Comparison of ENCODE assay signal across 14 cellular contexts in the genomic region with DNA sequence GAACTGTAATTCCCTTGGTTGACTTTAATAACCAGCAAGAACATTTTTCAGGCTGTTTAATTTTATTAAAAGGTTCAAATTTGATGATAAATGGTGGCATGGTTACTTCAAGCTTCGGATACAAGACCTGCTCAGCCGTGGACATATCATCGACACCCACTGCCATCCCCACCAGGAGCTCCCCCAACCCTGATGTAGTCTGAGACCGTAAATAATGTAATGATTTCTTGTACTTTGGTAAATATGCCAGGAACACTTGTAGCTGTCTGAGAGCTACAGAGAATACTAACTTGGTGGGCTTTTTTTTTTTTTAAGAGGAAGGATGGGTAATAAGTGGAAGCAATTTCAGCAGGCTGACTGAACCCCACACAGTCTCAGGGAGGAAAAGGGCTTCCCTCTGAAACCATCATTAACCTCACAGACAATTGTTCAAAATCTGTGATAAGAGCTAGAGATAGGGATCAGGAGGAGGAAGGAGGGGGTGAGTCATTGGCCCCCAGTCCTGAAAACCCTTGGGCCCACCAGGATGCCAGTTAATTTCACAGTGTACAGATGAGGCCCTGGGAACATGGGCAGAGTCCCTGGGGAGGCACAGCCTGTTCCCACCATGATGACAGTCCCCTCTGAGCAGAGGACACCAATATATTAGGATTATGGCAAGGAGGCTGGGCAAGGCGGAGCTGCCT. TPM values are rescaled to one million over a fixed set of nuclear protein-coding genes. Genes with fewer than 3 reads are reported as not detected.
DNase-seq lines count a peak whose midpoint lies in the region; ATAC-seq, FAIRE-seq and TF ChIP-seq lines count a peak whose summit lies in the region.
"Had no signal": no experiment of that assay in that cellular context is flagged by ENCODE, and none has a peak within 500 bp of the region (broad histone marks: within the 10 kb centered on the region; RNA-seq: fewer than 3 reads in every experiment).

No MANE protein-coding gene starts in this region.

- H3K4me1 ChIP-seq in naive thymus-derived CD4-positive, alpha-beta T cell (ENCODE audit: control insufficient read depth in 2 of 2, insufficient read depth in 2 of 2, low read length in 2 of 2): no peaks in the 10 kb centered on the region
- H3K4me1 ChIP-seq in small intestine (ENCODE audit: control insufficient read depth in 2 of 2, insufficient read depth in 1 of 2, low read depth in 1 of 2, low read length in 1 of 2): no peaks in the 10 kb centered on the region

- H3K4me3 Mint-ChIP-seq in naive thymus-derived CD4-positive, alpha-beta T cell: no peak overlapping the region
- H3K4me3 Mint-ChIP-seq: central memory CD8-positive, alpha-beta T cell; natural killer cell treated with Interleukin-12 subunit alpha and Interleukin-12 subunit beta and Interleukin-15 and Interleukin-18, amount 100 ng/mL, for 72 hours had no signal

- H3K36me3 Mint-ChIP-seq in naive thymus-derived CD4-positive, alpha-beta T cell: peaks cover 5 to 35% (median 16%) of the 10 kb centered on the region in 5 donors

- WGBS in small intestine, 3 donors: 82 to 91% (median 88%) methylated on average over 5 of the region's 5 CpGs

- peak overlapping the region; percentile 49 for H3K27ac ChIP-seq in epithelial cell of prostate
- H3K27ac ChIP-seq in naive thymus-derived CD4-positive, alpha-beta T cell (ENCODE audit: low read depth, low read length): no peak overlapping the region
- no peak overlapping the region for H3K27ac ChIP-seq in small intestine (ENCODE audit: low read depth in 1 of 2, low read length in 1 of 2)
- H3K27ac ChIP-seq: VCaP had no signal

- no peaks in the 10 kb centered on the region for H3K27me3 ChIP-seq in naive thymus-derived CD4-positive, alpha-beta T cell (ENCODE audit: control insufficient read depth in 2 of 2, insufficient read depth in 2 of 2, low read length in 2 of 2)
- H3K27me3 ChIP-seq in small intestine (ENCODE audit: control insufficient read depth in 2 of 2, insufficient read depth in 2 of 2, low read length in 2 of 2): no peaks in the 10 kb centered on the region

- H3K27ac Mint-ChIP-seq in naive thymus-derived CD4-positive, alpha-beta T cell: no peak overlapping the region
- H3K27ac Mint-ChIP-seq: natural killer cell treated with Interleukin-12 subunit alpha and Interleukin-12 subunit beta and Interleukin-15 and Interleukin-18, amount 100 ng/mL, for 72 hours had no signal

- intact Hi-C loops in naive thymus-derived CD4-positive, alpha-beta T cell (cut with micrococcal nuclease): no loop called here

- CTCF ChIA-PET in naive thymus-derived CD4-positive, alpha-beta T cell (lab: Charles Lee): no interaction called here

- H3K9me3 ChIP-seq in naive thymus-derived CD4-positive, alpha-beta T cell (ENCODE audit: control insufficient read depth in 2 of 3, low read length in 3 of 3): no peaks in the 10 kb centered on the region
- no peaks in the 10 kb centered on the region for H3K9me3 ChIP-seq in small intestine (ENCODE audit: control insufficient read depth, low read depth)

- H3K36me3 ChIP-seq in naive thymus-derived CD4-positive, alpha-beta T cell (ENCODE audit: control insufficient read depth in 2 of 3, insufficient read depth in 3 of 3, low read length in 3 of 3): no peaks in the 10 kb centered on the region
- H3K36me3 ChIP-seq in small intestine (ENCODE audit: control insufficient read depth in 2 of 2, insufficient read depth in 2 of 2, low read length in 2 of 2): no peaks in the 10 kb centered on the region

- DNase-seq in epithelial cell of prostate (ENCODE audit: low read depth, low spot score): no peak
- DNase-seq in naive thymus-derived CD4-positive, alpha-beta T cell: no peak
- DNase-seq in H4 (ENCODE audit: low spot score): no peak
- no peak for DNase-seq in small intestine
- no peak for DNase-seq in omental fat pad (ENCODE audit: low spot score)
- DNase-seq: activated effector memory CD4-positive, alpha-beta T cell treated with Interleukin-2 at 50 U/mL for 16 hours; NCI-H1930; stimulated activated CD4-positive, alpha-beta T cell treated with anti-CD3 and anti-CD28 coated beads, Interleukin-12 subunit alpha, Interleukin-12 subunit beta, amount 100 ng/mL, for 4 hours had no signal

- peaks cover 0 to 11% (median 3%) of the 10 kb centered on the region in 11 donors for H3K9me3 Mint-ChIP-seq in naive thymus-derived CD4-positive, alpha-beta T cell
- H3K9me3 Mint-ChIP-seq: natural killer cell treated with Interleukin-12 subunit alpha and Interleukin-12 subunit beta and Interleukin-15 and Interleukin-18, amount 100 ng/mL, for 72 hours had no signal

- POLR2A ChIA-PET in naive thymus-derived CD4-positive, alpha-beta T cell (lab: Charles Lee): no interaction called here

- no peaks in the 10 kb centered on the region for H3K27me3 Mint-ChIP-seq in naive thymus-derived CD4-positive, alpha-beta T cell
- H3K27me3 Mint-ChIP-seq: central memory CD8-positive, alpha-beta T cell; natural killer cell treated with Interleukin-12 subunit alpha and Interleukin-12 subunit beta and Interleukin-15 and Interleukin-18, amount 100 ng/mL, for 72 hours had no signal

- no peak for TF ChIP-seq CTCF in omental fat pad (IDR thresholded peaks at IDR 0.05)

- H3K4me3 ChIP-seq in naive thymus-derived CD4-positive, alpha-beta T cell (ENCODE audit: low read length): no peak overlapping the region
- H3K4me3 ChIP-seq in small intestine (ENCODE audit: low read depth in 1 of 2, low read length in 2 of 2): no peak overlapping the region

- FAIRE-seq in small intestine (lab: Jason Lieb, UNC): no peak

- ATAC-seq in GM18861 (IDR thresholded peaks at IDR 0.05; ENCODE audit: unreplicated experiment) (peak; percentile 7), GM21717 (IDR thresholded peaks at IDR 0.05; ENCODE audit: unreplicated experiment) (peak; percentile 22), HG03139 (IDR thresholded peaks at IDR 0.05; ENCODE audit: unreplicated experiment) (peak; percentile 10), omental fat pad (ENCODE audit: low FRiP score) (no peak)
- ATAC-seq in naive thymus-derived CD4-positive, alpha-beta T cell: no peak
- ATAC-seq: natural killer cell treated with Interleukin-12 subunit alpha and Interleukin-12 subunit beta and Interleukin-15 and Interleukin-18, amount 100 ng/mL, for 72 hours had no signal

- peaks cover 0 to 1% (median 0%) of the 10 kb centered on the region in 7 donors for H3K4me1 Mint-ChIP-seq in naive thymus-derived CD4-positive, alpha-beta T cell

RNA-seq across cellular contexts. Expression of a gene that starts 56.0 kb away (rescaled TPM):
- not detected for total RNA-seq in naive thymus-derived CD4-positive, alpha-beta T cell
- under 1 TPM; 0.09 to 0.18 TPM for polyA plus RNA-seq in naive thymus-derived CD4-positive, alpha-beta T cell
- 1.5 and 1.7 TPM in 2 replicates for total RNA-seq in H4 (2014; rRNA removed; shearing (Covaris generic))
- under 1 TPM in 1 of 3 donors, not detected in 2; 0.46 TPM for polyA plus RNA-seq in small intestine
- total RNA-seq in omental fat pad: under 1 TPM in 1 of 4 donors, not detected in 3; 0.19 TPM
- total RNA-seq: natural killer cell treated with Interleukin-12 subunit alpha and Interleukin-12 subunit beta and Interleukin-15 and Interleukin-18, amount 100 ng/mL, for 72 hours had no signal

Comparison
In these comparisons a context has a peak if more than half of its experiments do, and no peak if none do; other contexts are left out.
1. ATAC-seq: peak in GM18861 (single experiment), GM21717 (single experiment) and HG03139 (single experiment); none in naive thymus-derived CD4-positive, alpha-beta T cell (single experiment) and omental fat pad (single experiment).